In genomic region chr2:75464348-75464946, GRCh38 we compare ENCODE assay signal across 8 cellular contexts.
DNase-seq lines count a peak whose midpoint lies in the region; ATAC-seq and TF ChIP-seq lines count a peak whose summit lies in the region.

No MANE protein-coding gene starts in this region.

- H3K9me3 ChIP-seq in mucosa of descending colon (no peaks in the 10 kb centered on the region), ovary (no peaks in the 10 kb centered on the region)

- POLR2A ChIA-PET in GM10248 (lab: Yijun Ruan, JAX), result no interaction called here

- peaks cover 15% of the 10 kb centered on the region for H3K4me1 Mint-ChIP-seq in brain
- H3K4me1 Mint-ChIP-seq in activated T-cell treated with anti-CD3 and anti-CD28 coated beads, Interleukin-2, amount 50 U/mL, for 24 hours (ENCODE audit: low read depth), result no peaks in the 10 kb centered on the region
- no peaks in the 10 kb centered on the region for H3K4me1 Mint-ChIP-seq in activated CD4-positive, alpha-beta T cell treated with anti-CD3 and anti-CD28 coated beads, Interleukin-2, amount 10 ng/mL, durations not matched to agents 24 days and 14 days

- H3K27me3 ChIP-seq in ovary, result no peaks in the 10 kb centered on the region

- CTCF ChIA-PET in GM10248 (lab: Yijun Ruan, JAX), result interaction anchor here (0.8 to 9.4 kb wide), 20 partner anchors 8 to 264 kb away, joined by 3 to 56 read pairs (median 4); partner anchors contain the start of gene TACR1

- H3K9me3 Mint-ChIP-seq in brain, result peaks cover 0 to 4% (median 0%) of the 10 kb centered on the region in 5 experiments
- H3K9me3 Mint-ChIP-seq in activated T-cell treated with anti-CD3 and anti-CD28 coated beads, Interleukin-2, amount 50 U/mL, for 24 hours, result no peaks in the 10 kb centered on the region
- H3K9me3 Mint-ChIP-seq in activated CD4-positive, alpha-beta T cell treated with anti-CD3 and anti-CD28 coated beads, Interleukin-2, amount 10 ng/mL, durations not matched to agents 24 days and 14 days, result no peaks in the 10 kb centered on the region

- intact Hi-C loops in mucosa of descending colon (cut with DNase I, micrococcal nuclease), result no loop called here
- intact Hi-C loops in activated CD4-positive, alpha-beta T cell treated with anti-CD3 and anti-CD28 coated beads, Interleukin-2, amount 10 ng/mL, durations not matched to agents 24 days and 14 days (cut with micrococcal nuclease), result loop anchor here (1.0 kb wide), 2 partner anchors 145 to 164 kb away; no protein-coding TSS in a partner anchor
- intact Hi-C loops in ovary (cut with DNase I), result no loop called here

- H3K36me3 Mint-ChIP-seq in brain, result no peaks in the 10 kb centered on the region
- no peaks in the 10 kb centered on the region for H3K36me3 Mint-ChIP-seq in activated T-cell treated with anti-CD3 and anti-CD28 coated beads, Interleukin-2, amount 50 U/mL, for 24 hours (ENCODE audit: low read depth)
- no peaks in the 10 kb centered on the region for H3K36me3 Mint-ChIP-seq in activated CD4-positive, alpha-beta T cell treated with anti-CD3 and anti-CD28 coated beads, Interleukin-2, amount 10 ng/mL, durations not matched to agents 24 days and 14 days (ENCODE audit: low read depth)

- DNase-seq in GM10248 (ENCODE audit: extremely low spot score) (peak; percentile 16), mucosa of descending colon (peak in 1 of 3 donors; percentile 2), GM19240 (ENCODE audit: insufficient read length, low spot score) (no peak), ovary (no peak)
- DNase-seq in activated T-cell treated with anti-CD3 and anti-CD28 coated beads, Interleukin-2, amount 50 U/mL, for 24 hours, result no peak
- DNase-seq in activated CD4-positive, alpha-beta T cell treated with anti-CD3 and anti-CD28 coated beads, Interleukin-2, amount 10 ng/mL, durations not matched to agents 24 days and 14 days, result no peak

- no peak overlapping the region for H3K27ac Mint-ChIP-seq in brain
- H3K27ac Mint-ChIP-seq in activated T-cell treated with anti-CD3 and anti-CD28 coated beads, Interleukin-2, amount 50 U/mL, for 24 hours, result no peak overlapping the region
- no peak overlapping the region for H3K27ac Mint-ChIP-seq in activated CD4-positive, alpha-beta T cell treated with anti-CD3 and anti-CD28 coated beads, Interleukin-2, amount 10 ng/mL, durations not matched to agents 24 days and 14 days

- TF ChIP-seq CTCF in GM10248 (IDR thresholded peaks at IDR 0.05; ENCODE audit: control extremely low read depth, extremely low read depth, low read depth, missing control alignments), result peak; percentile 54
- peak; percentile 84 to 86 for TF ChIP-seq CTCF in brain (conservative IDR thresholded peaks at IDR 0.05)
- peak; percentile 17 for TF ChIP-seq CTCF in mucosa of descending colon (IDR thresholded peaks at IDR 0.05)
- TF ChIP-seq CTCF in ovary (IDR thresholded peaks at IDR 0.05), result no peak

- TF ChIP-seq EP300 in ovary (IDR thresholded peaks at IDR 0.05), result no peak

- no peaks in the 10 kb centered on the region for H3K27me3 Mint-ChIP-seq in brain
- H3K27me3 Mint-ChIP-seq in activated T-cell treated with anti-CD3 and anti-CD28 coated beads, Interleukin-2, amount 50 U/mL, for 24 hours, result peaks cover 40% of the 10 kb centered on the region
- peaks cover 19% of the 10 kb centered on the region for H3K27me3 Mint-ChIP-seq in activated CD4-positive, alpha-beta T cell treated with anti-CD3 and anti-CD28 coated beads, Interleukin-2, amount 10 ng/mL, durations not matched to agents 24 days and 14 days

- no peak overlapping the region for H3K4me3 Mint-ChIP-seq in brain
- H3K4me3 Mint-ChIP-seq in activated T-cell treated with anti-CD3 and anti-CD28 coated beads, Interleukin-2, amount 50 U/mL, for 24 hours, result no peak overlapping the region
- no peak overlapping the region for H3K4me3 Mint-ChIP-seq in activated CD4-positive, alpha-beta T cell treated with anti-CD3 and anti-CD28 coated beads, Interleukin-2, amount 10 ng/mL, durations not matched to agents 24 days and 14 days

- H3K4me3 ChIP-seq in mucosa of descending colon, result no peak overlapping the region
- H3K4me3 ChIP-seq in ovary, result no peak overlapping the region

- TF ChIP-seq POLR2A in ovary (IDR thresholded peaks at IDR 0.05), result no peak

- no peak overlapping the region for H3K27ac ChIP-seq in ovary

- ATAC-seq in HG03442 (IDR thresholded peaks at IDR 0.05; ENCODE audit: unreplicated experiment), result peak; percentile 65
- ATAC-seq in mucosa of descending colon, result no peak

- WGBS in ovary, 3 donors, result 37 to 45% (median 38%) methylated on average over 4 of the region's 4 CpGs

- H3K4me1 ChIP-seq in mucosa of descending colon (ENCODE audit: low read depth) (no peaks in the 10 kb centered on the region), ovary (ENCODE audit: insufficient read depth) (no peaks in the 10 kb centered on the region)

- no peaks in the 10 kb centered on the region for H3K36me3 ChIP-seq in mucosa of descending colon (ENCODE audit: low read depth)
- H3K36me3 ChIP-seq in ovary, result no peaks in the 10 kb centered on the region

Comparison
In these comparisons a context has a peak if more than half of its experiments do, and no peak if none do; other contexts are left out.
1. CTCF ChIP-seq: peak in GM10248 (single experiment), brain (2 of 2) and mucosa of descending colon (single experiment); none in ovary (0 of 3).